ENCODE assay signal across 1 cellular context in genomic region chr19:15418112-15418587, GRCh38.
TF ChIP-seq lines count a peak whose summit lies in the region.

No MANE protein-coding gene starts in this region.

TF ChIP-seq in H1, 55 proteins besides CTCF, POLR2A, EP300 and RAD21:
- TF ChIP-seq TAF7 (optimal IDR thresholded peaks at IDR 0.05; ENCODE audit: borderline replicate concordance, low read depth, low read length) (no peak), SAP30 (IDR thresholded peaks at IDR 0.05; ENCODE audit: insufficient read depth, insufficient replicate concordance, low read length) (peak; percentile 18)
